ENCODE assay signal across 9 cellular contexts in genomic region chr20:8213831-8214587, GRCh38.
DNase-seq lines count a peak whose midpoint lies in the region; ATAC-seq and TF ChIP-seq lines count a peak whose summit lies in the region.
"Had no signal": no experiment of that assay in that cellular context is flagged by ENCODE, and none has a peak within 500 bp of the region (broad histone marks: within the 10 kb centered on the region; RNA-seq: fewer than 3 reads in every experiment).

No MANE protein-coding gene starts in this region.

- peaks cover 5% of the 10 kb centered on the region for H3K27me3 Mint-ChIP-seq in T-helper 1 cell treated with Interleukin-12 subunit alpha and Interleukin-12 subunit beta and Interleukin-4 antibody, amounts not matched to agents 30 μg/mL and 1 μg/mL, for 36 hours (ENCODE audit: low read depth)

- peak overlapping the region; percentile 28 for H3K27ac ChIP-seq in skeletal muscle tissue (ENCODE audit: low read depth, low read length)
- peak overlapping the region in 1 of 5 donors; percentile 1 for H3K27ac ChIP-seq in adrenal gland

- H3K36me3 Mint-ChIP-seq in T-helper 1 cell treated with Interleukin-12 subunit alpha and Interleukin-12 subunit beta and Interleukin-4 antibody, amounts not matched to agents 30 μg/mL and 1 μg/mL, for 36 hours (ENCODE audit: low read depth): peaks cover 2% of the 10 kb centered on the region

- H3K4me1 Mint-ChIP-seq in T-helper 1 cell treated with Interleukin-12 subunit alpha and Interleukin-12 subunit beta and Interleukin-4 antibody, amounts not matched to agents 30 μg/mL and 1 μg/mL, for 36 hours (ENCODE audit: low read depth): peaks cover 43% of the 10 kb centered on the region

- H3K27me3 ChIP-seq in skeletal muscle tissue (ENCODE audit: control insufficient read depth in 3 of 3, insufficient read depth in 3 of 3, low read length in 3 of 3) (no peaks in the 10 kb centered on the region), adrenal gland (no peaks in the 10 kb centered on the region)

- TF ChIP-seq POLR2A in adrenal gland (IDR thresholded peaks at IDR 0.05): no peak

- no peak for TF ChIP-seq CTCF in adrenal gland (IDR thresholded peaks at IDR 0.05)

- no peaks in the 10 kb centered on the region for H3K9me3 Mint-ChIP-seq in T-helper 1 cell treated with Interleukin-12 subunit alpha and Interleukin-12 subunit beta and Interleukin-4 antibody, amounts not matched to agents 30 μg/mL and 1 μg/mL, for 36 hours

- H3K27ac Mint-ChIP-seq in T-helper 1 cell treated with Interleukin-12 subunit alpha and Interleukin-12 subunit beta and Interleukin-4 antibody, amounts not matched to agents 30 μg/mL and 1 μg/mL, for 36 hours: peak overlapping the region; percentile 80

- DNase-seq in activated CD4-positive, CD25-positive, alpha-beta regulatory T cell (lab: John Stamatoyannopoulos, UW): no peak
- DNase-seq in DMS 273 (lab: John Stamatoyannopoulos, UW; ENCODE audit: unreplicated experiment): no peak
- DNase-seq in adrenal gland: no peak
- no peak for DNase-seq in activated CD4-positive, alpha-beta T cell treated with anti-CD3 and anti-CD28 coated beads, Interleukin-2, amount 50 U/mL, for 48 hours
- DNase-seq: activated effector memory CD4-positive, alpha-beta T cell treated with Interleukin-2 at 50 U/mL for 16 hours had no signal

- H3K9me3 ChIP-seq in skeletal muscle tissue (ENCODE audit: control insufficient read depth in 3 of 3, low read length in 3 of 3) (no peaks in the 10 kb centered on the region), adrenal gland (replicated peaks in 1 of 3) (no peaks in the 10 kb centered on the region)

- intact Hi-C loops in adrenal gland (cut with DNase I): no loop called here

- H3K9ac ChIP-seq in skeletal muscle tissue (ENCODE audit: low read depth in 1 of 3, low read length in 3 of 3): no peak overlapping the region

- H3K4me1 ChIP-seq in skeletal muscle tissue (ENCODE audit: control insufficient read depth in 3 of 3, insufficient read depth in 3 of 3, low read length in 3 of 3) (peaks cover 0 to 5% (median 3%) of the 10 kb centered on the region in 3 donors), adrenal gland (replicated peaks in 1 of 2) (peaks cover 5 to 49% of the 10 kb centered on the region in 2 donors)

- ATAC-seq in activated CD4-positive, CD25-positive, alpha-beta regulatory T cell treated with anti-CD3 and anti-CD28 coated beads, Interleukin-2, amount 50 U/mL, for 24 hours: peak; percentile 63 to 66
- peak; percentile 84 for ATAC-seq in HG02763 (IDR thresholded peaks at IDR 0.05; ENCODE audit: unreplicated experiment)

- H3K36me3 ChIP-seq in skeletal muscle tissue (ENCODE audit: control insufficient read depth in 3 of 3, insufficient read depth in 3 of 3, low read length in 3 of 3) (no peaks in the 10 kb centered on the region), adrenal gland (replicated peaks in 1 of 2) (no peaks in the 10 kb centered on the region)

- no peak overlapping the region for H3K4me3 ChIP-seq in skeletal muscle tissue (ENCODE audit: low read length in 3 of 3)
- peak overlapping the region in 1 of 4 donors; percentile 1 for H3K4me3 ChIP-seq in adrenal gland

- peak overlapping the region; percentile 73 for H3K4me3 Mint-ChIP-seq in T-helper 1 cell treated with Interleukin-12 subunit alpha and Interleukin-12 subunit beta and Interleukin-4 antibody, amounts not matched to agents 30 μg/mL and 1 μg/mL, for 36 hours

- WGBS in adrenal gland, 4 donors: 75 to 80% (median 78%) methylated on average over 12 of the region's 12 CpGs
